In genomic region chr12:90090929-90091651, GRCh38 we compare ENCODE assay signal across 9 cellular contexts.
DNase-seq lines count a peak whose midpoint lies in the region; ATAC-seq and TF ChIP-seq lines count a peak whose summit lies in the region.
"Had no signal": no experiment of that assay in that cellular context is flagged by ENCODE, and none has a peak within 500 bp of the region (broad histone marks: within the 10 kb centered on the region; RNA-seq: fewer than 3 reads in every experiment).

No MANE protein-coding gene starts in this region.

- intact Hi-C loops in lower lobe of right lung (cut with DNase I) = no loop called here
- intact Hi-C loops in prostate gland (cut with DNase I) = no loop called here

- H3K9me3 ChIP-seq in HUES6 (ENCODE audit: control insufficient read depth, insufficient read depth, low read depth, low read length) (no peaks in the 10 kb centered on the region), adipocyte (ENCODE audit: control insufficient read depth, low read length) (no peaks in the 10 kb centered on the region), lower lobe of right lung (no peaks in the 10 kb centered on the region), prostate gland (no peaks in the 10 kb centered on the region)
- H3K9me3 ChIP-seq: body of pancreas had no signal

- peaks cover 15% of the 10 kb centered on the region for H3K4me1 ChIP-seq in HUES6 (ENCODE audit: control insufficient read depth, insufficient read depth, low read length)
- H3K4me1 ChIP-seq in adipocyte (ENCODE audit: control insufficient read depth, insufficient read depth, low read length) = peaks cover 17% of the 10 kb centered on the region
- no peaks in the 10 kb centered on the region for H3K4me1 ChIP-seq in lower lobe of right lung
- H3K4me1 ChIP-seq in prostate gland (replicated peaks) = no peaks in the 10 kb centered on the region
- H3K4me1 ChIP-seq: body of pancreas had no signal

- no peak for TF ChIP-seq POLR2A in prostate gland (IDR thresholded peaks at IDR 0.05)

- 37% methylated on average over 3 of the region's 3 CpGs for WGBS in prostate gland

- H3K27ac ChIP-seq in HUES6 (ENCODE audit: low read depth, low read length) (peak overlapping the region; percentile 30; the same call in 1 of the 2 replicates), lower lobe of right lung (no peak overlapping the region), prostate gland (no peak overlapping the region)
- H3K27ac ChIP-seq: body of pancreas had no signal

- H3K27me3 ChIP-seq in HUES6 (ENCODE audit: control insufficient read depth, insufficient read depth, low read length) = no peaks in the 10 kb centered on the region
- H3K27me3 ChIP-seq in adipocyte (replicated peaks; ENCODE audit: control insufficient read depth, insufficient read depth, low read length) = no peaks in the 10 kb centered on the region
- H3K27me3 ChIP-seq in lower lobe of right lung (ENCODE audit: low read depth) = no peaks in the 10 kb centered on the region
- H3K27me3 ChIP-seq in prostate gland (replicated peaks; ENCODE audit: insufficient read depth) = no peaks in the 10 kb centered on the region
- H3K27me3 ChIP-seq: body of pancreas had no signal

- ATAC-seq in lower lobe of right lung = peak; percentile 73 to 78
- no peak for ATAC-seq in HG03196 (IDR thresholded peaks at IDR 0.05; ENCODE audit: unreplicated experiment)
- ATAC-seq: body of pancreas had no signal

- DNase-seq in AG10803 (ENCODE audit: low read depth) = peak; percentile 92
- DNase-seq in adipocyte (ENCODE audit: low read depth) = peak; percentile 87
- DNase-seq in lower lobe of right lung = no peak
- no peak for DNase-seq in effector CD8-positive, alpha-beta T cell (lab: John Stamatoyannopoulos, UW)
- no peak for DNase-seq in prostate gland (ENCODE audit: low spot score)
- no peak for DNase-seq in SHP77 (lab: John Stamatoyannopoulos, UW)

- H3K9ac ChIP-seq in HUES6 (ENCODE audit: low read length) = peak overlapping the region; percentile 48
- H3K9ac ChIP-seq in adipocyte (ENCODE audit: low read length) = peak overlapping the region; percentile 48

- H3K36me3 ChIP-seq in HUES6 (ENCODE audit: control insufficient read depth, insufficient read depth, low read length) (no peaks in the 10 kb centered on the region), adipocyte (ENCODE audit: control insufficient read depth, insufficient read depth, low read length, severe bottlenecking) (no peaks in the 10 kb centered on the region), lower lobe of right lung (no peaks in the 10 kb centered on the region), prostate gland (no peaks in the 10 kb centered on the region)

- TF ChIP-seq CTCF in AG10803 (conservative IDR thresholded peaks at IDR 0.05; ENCODE audit: low read length) = no peak
- TF ChIP-seq CTCF in lower lobe of right lung (IDR thresholded peaks at IDR 0.05) = no peak
- no peak for TF ChIP-seq CTCF in prostate gland (IDR thresholded peaks at IDR 0.05)

- H3K4me3 ChIP-seq in AG10803 (ENCODE audit: low read length) (no peak overlapping the region), HUES6 (ENCODE audit: low read depth, low read length) (no peak overlapping the region), adipocyte (ENCODE audit: low read length) (no peak overlapping the region), lower lobe of right lung (no peak overlapping the region), prostate gland (no peak overlapping the region)
- H3K4me3 ChIP-seq: body of pancreas had no signal

Comparison
In these comparisons a context has a peak if more than half of its experiments do, and no peak if none do; other contexts are left out.
1. DNase-seq: peak in AG10803 (single experiment) and adipocyte (single experiment); none in lower lobe of right lung (single experiment), effector CD8-positive, alpha-beta T cell (single experiment), prostate gland (single experiment) and SHP77 (0 of 2).